In the genomic region with DNA sequence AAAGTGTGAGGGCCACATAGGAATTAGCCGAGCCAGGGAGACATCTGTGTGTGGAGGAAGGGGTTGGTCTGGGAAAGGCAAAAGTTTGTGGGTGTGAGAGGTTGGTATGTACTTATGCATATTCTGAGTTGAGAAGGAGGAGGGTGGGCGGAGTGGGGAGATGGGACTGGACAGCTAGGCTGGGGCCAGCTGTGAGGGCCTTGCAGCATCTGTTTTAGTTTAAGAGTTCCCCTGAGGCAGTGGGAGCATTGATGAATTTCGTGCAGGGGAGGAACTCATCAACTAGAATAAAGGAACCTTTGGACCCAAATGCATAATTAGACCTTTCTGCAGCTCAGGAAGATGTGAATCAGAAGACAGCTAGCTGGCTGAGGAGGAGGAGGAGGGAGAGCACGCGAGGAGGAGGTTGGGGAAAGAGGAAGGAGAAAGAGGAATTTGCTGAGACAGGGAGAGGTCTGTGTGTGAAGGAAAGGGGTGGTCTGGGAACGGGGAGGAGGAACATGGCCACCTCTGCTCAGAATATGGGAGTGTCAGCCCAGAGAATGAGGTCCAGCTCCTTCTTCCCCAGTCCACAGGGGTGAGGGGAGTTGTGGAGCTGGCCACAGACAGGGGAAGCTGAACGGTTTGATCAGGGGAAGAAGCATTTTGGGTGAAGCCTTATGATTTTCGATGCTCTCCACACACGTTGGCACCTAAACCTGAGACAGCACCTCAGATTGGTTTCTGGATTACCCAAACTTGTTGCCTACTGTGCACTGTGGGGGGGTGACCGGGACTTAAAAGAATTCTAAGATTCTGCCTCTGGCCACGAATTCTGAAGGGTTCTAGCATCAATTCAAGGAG, we compare ENCODE assay signal across 1 cellular context.
A peak's percentile ranks its signal among the peaks of the same experiment; 100 is the strongest.
TF ChIP-seq lines count a peak whose summit lies in the region.

No MANE protein-coding gene starts in this region.

TF ChIP-seq in K562, 482 proteins besides CTCF, POLR2A, EP300 and RAD21:
- TF ChIP-seq TAL1 (IDR thresholded peaks at IDR 0.05) (no peak), ZNF263 (CRISPR knock-in tag; IDR thresholded peaks at IDR 0.05; ENCODE audit: borderline replicate concordance) (peak; percentile 86)
